In genomic region chr10:14942929-14943296, GRCh38 we compare ENCODE assay signal across 1 cellular context.
TF ChIP-seq lines count a peak whose summit lies in the region.
"Not testable (repeated sequence)": the region's sequence is repeated elsewhere in the genome, so short reads cannot be mapped to it uniquely, and the experiment has no call there.

No MANE protein-coding gene starts in this region.

TF ChIP-seq in K562, 482 proteins besides CTCF, POLR2A, EP300 and RAD21:
- TF ChIP-seq, protein P1, sequence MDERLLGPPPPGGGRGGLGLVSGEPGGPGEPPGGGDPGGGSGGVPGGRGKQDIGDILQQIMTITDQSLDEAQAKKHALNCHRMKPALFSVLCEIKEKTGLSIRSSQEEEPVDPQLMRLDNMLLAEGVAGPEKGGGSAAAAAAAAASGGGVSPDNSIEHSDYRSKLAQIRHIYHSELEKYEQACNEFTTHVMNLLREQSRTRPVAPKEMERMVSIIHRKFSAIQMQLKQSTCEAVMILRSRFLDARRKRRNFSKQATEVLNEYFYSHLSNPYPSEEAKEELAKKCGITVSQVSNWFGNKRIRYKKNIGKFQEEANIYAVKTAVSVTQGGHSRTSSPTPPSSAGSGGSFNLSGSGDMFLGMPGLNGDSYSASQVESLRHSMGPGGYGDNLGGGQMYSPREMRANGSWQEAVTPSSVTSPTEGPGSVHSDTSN (CRISPR knock-in tag; IDR thresholded peaks at IDR 0.05; ENCODE audit: low read depth), result not testable (repeated sequence)
- TF ChIP-seq, protein P1 (tag; conservative IDR thresholded peaks at IDR 0.05; ENCODE audit: low read depth), result 0 out of 2 replicates have a peak, but pooled peaks have one; percentile 15
